ENCODE assay signal across 1 cellular context in genomic region chr3:165643433-165643824, GRCh38.
TF ChIP-seq lines count a peak whose summit lies in the region.

No MANE protein-coding gene starts in this region.

TF ChIP-seq in H1, 55 proteins besides CTCF, POLR2A, EP300 and RAD21 (continued from another document):
- TF ChIP-seq EZH2 (IDR thresholded peaks at IDR 0.05; ENCODE audit: low read depth, low read length, severe bottlenecking) (no peak), CTBP2 (IDR thresholded peaks at IDR 0.05; ENCODE audit: borderline replicate concordance, insufficient read depth, insufficient read length, low read length) (no peak), POU5F1 (IDR thresholded peaks at IDR 0.05; ENCODE audit: low read depth, low read length) (no peak), SP2 (IDR thresholded peaks at IDR 0.05; ENCODE audit: low read length) (no peak), SIRT6 (IDR thresholded peaks at IDR 0.05; ENCODE audit: low read length) (no peak), SIN3A (conservative IDR thresholded peaks at IDR 0.05 in 1 of 2, IDR thresholded peaks at IDR 0.05 in 1 of 2; ENCODE audit: low read depth in 1 of 2, low read length in 2 of 2) (no peak)
